ENCODE assay signal across 9 cellular contexts in the genomic region with DNA sequence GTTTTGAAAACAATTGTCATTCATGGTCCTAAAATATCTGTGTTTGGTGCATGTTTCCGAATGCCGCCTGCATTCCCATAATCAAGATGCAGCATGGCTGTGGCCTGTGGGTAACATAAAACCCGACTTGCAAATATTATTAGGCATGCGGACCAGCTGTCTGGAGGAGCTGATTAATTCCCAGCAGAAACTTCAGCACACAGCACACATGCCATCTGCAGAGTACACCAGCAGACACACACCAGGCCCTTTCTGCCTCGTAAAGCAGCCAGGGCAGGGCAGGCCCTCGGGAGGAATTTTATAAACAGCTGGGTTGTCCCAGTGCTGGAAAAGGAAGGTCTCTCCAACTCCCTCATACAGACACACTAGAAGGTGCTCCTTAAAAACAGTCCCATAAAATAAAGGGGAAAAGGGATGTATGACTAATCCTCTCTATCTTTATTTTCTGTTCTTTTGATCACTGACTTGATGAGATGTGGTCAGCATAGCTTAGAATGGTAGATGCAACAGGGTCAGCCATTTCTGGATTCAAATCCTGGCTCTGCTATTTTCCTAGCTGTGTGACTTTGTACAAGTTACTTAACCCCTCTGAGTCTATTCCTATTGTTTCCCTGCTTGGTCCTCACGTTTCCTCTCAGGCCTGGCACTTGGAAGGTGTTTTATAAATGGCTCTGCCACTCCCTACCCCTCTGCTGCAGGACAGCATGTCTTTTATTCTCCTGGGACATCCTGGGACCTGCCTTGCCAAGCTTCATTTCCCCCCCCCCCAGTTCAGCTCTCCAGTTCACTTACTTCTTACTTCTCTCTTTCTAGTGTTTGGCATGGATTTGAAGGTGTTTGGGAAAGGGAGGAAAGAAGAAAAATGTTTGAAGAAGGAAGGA.
A peak's percentile ranks its signal among the peaks of the same experiment; 100 is the strongest.
DNase-seq lines count a peak whose midpoint lies in the region; ATAC-seq, FAIRE-seq and TF ChIP-seq lines count a peak whose summit lies in the region.
"Had no signal": no experiment of that assay in that cellular context is flagged by ENCODE, and none has a peak within 500 bp of the region (broad histone marks: within the 10 kb centered on the region; RNA-seq: fewer than 3 reads in every experiment).

No MANE protein-coding gene starts in this region.

- FAIRE-seq in small intestine (lab: Jason Lieb, UNC) = no peak

- TF ChIP-seq POLR2A in esophagus squamous epithelium (IDR thresholded peaks at IDR 0.05) = no peak

- no peak for TF ChIP-seq CTCF in VCaP (conservative IDR thresholded peaks at IDR 0.05)
- TF ChIP-seq CTCF in glutamatergic neuron (IDR thresholded peaks at IDR 0.05; ENCODE audit: partially characterized antibody, unreplicated experiment) = no peak
- TF ChIP-seq CTCF in esophagus squamous epithelium (IDR thresholded peaks at IDR 0.05) = no peak

- H3K4me3 Mint-ChIP-seq in activated CD4-positive, alpha-beta T cell treated with anti-CD3 and anti-CD28 coated beads for 36 hours = no peak overlapping the region
- peak overlapping the region; percentile 5 for H3K4me3 Mint-ChIP-seq in glutamatergic neuron (ENCODE audit: unreplicated experiment)

- H3K9me3 ChIP-seq in small intestine (ENCODE audit: control insufficient read depth, low read depth) = no peaks in the 10 kb centered on the region
- no peaks in the 10 kb centered on the region for H3K9me3 ChIP-seq in esophagus squamous epithelium
- H3K9me3 ChIP-seq: neutrophil had no signal

- H3K4me3 ChIP-seq in small intestine (ENCODE audit: low read depth in 1 of 2, low read length in 2 of 2) = no peak overlapping the region
- no peak overlapping the region for H3K4me3 ChIP-seq in esophagus squamous epithelium

- CTCF ChIA-PET in activated CD4-positive, alpha-beta T cell treated with anti-CD3 and anti-CD28 coated beads for 36 hours (lab: Charles Lee) = no interaction called here

- H3K9me3 Mint-ChIP-seq in activated CD4-positive, alpha-beta T cell treated with anti-CD3 and anti-CD28 coated beads for 36 hours (ENCODE audit: low read depth) = no peaks in the 10 kb centered on the region
- peaks cover 28% of the 10 kb centered on the region for H3K9me3 Mint-ChIP-seq in glutamatergic neuron (ENCODE audit: unreplicated experiment)

- 40 to 57% (median 57%) methylated on average over 7 of the region's 7 CpGs for WGBS in small intestine, 3 donors
- WGBS in esophagus squamous epithelium, 2 donors = 70 to 77% methylated on average over 7 of the region's 7 CpGs

- no peaks in the 10 kb centered on the region for H3K27me3 Mint-ChIP-seq in activated CD4-positive, alpha-beta T cell treated with anti-CD3 and anti-CD28 coated beads for 36 hours
- H3K27me3 Mint-ChIP-seq in glutamatergic neuron (ENCODE audit: unreplicated experiment) = peaks cover 10% of the 10 kb centered on the region

- no peak for DNase-seq in activated CD4-positive, alpha-beta T cell treated with anti-CD3 and anti-CD28 coated beads for 36 hours
- no peak for DNase-seq in activated CD4-positive, alpha-beta T cell treated with anti-CD3 and anti-CD28 coated beads for 48 hours
- DNase-seq in glutamatergic neuron (peak; percentile 37), small intestine (no peak), NCI-H187 treated with DMSO at 0.1 percent for 48 hours (lab: John Stamatoyannopoulos, UW) (no peak), esophagus squamous epithelium (lab: John Stamatoyannopoulos, UW) (no peak)

- no peak for ATAC-seq in activated CD4-positive, alpha-beta T cell treated with anti-CD3 and anti-CD28 coated beads for 36 hours
- ATAC-seq in HG03469 (IDR thresholded peaks at IDR 0.05; ENCODE audit: unreplicated experiment) = no peak

- intact Hi-C loops in activated CD4-positive, alpha-beta T cell treated with anti-CD3 and anti-CD28 coated beads for 36 hours (cut with DNase I, micrococcal nuclease) = no loop called here
- intact Hi-C loops in esophagus squamous epithelium (cut with DNase I) = no loop called here

- peaks cover 84% of the 10 kb centered on the region for H3K36me3 Mint-ChIP-seq in activated CD4-positive, alpha-beta T cell treated with anti-CD3 and anti-CD28 coated beads for 36 hours (ENCODE audit: low read depth)
- H3K36me3 Mint-ChIP-seq in glutamatergic neuron (ENCODE audit: unreplicated experiment) = peaks cover 7% of the 10 kb centered on the region

- H3K4me1 Mint-ChIP-seq in activated CD4-positive, alpha-beta T cell treated with anti-CD3 and anti-CD28 coated beads for 36 hours = peaks cover 45% of the 10 kb centered on the region
- peaks cover 33% of the 10 kb centered on the region for H3K4me1 Mint-ChIP-seq in glutamatergic neuron (ENCODE audit: low read depth, unreplicated experiment)

- H3K4me1 ChIP-seq in small intestine (ENCODE audit: control insufficient read depth in 2 of 2, insufficient read depth in 1 of 2, low read depth in 1 of 2, low read length in 1 of 2) (peaks cover 4 to 14% of the 10 kb centered on the region in 2 donors), esophagus squamous epithelium (peaks cover 0 to 43% (median 9%) of the 10 kb centered on the region in 3 donors)

- H3K36me3 ChIP-seq in small intestine (ENCODE audit: control insufficient read depth in 2 of 2, insufficient read depth in 2 of 2, low read length in 2 of 2) = peaks cover 0 to 8% of the 10 kb centered on the region in 2 donors
- H3K36me3 ChIP-seq in esophagus squamous epithelium = peaks cover 0 to 42% (median 3%) of the 10 kb centered on the region in 3 donors
- H3K36me3 ChIP-seq: neutrophil had no signal

- H3K27ac Mint-ChIP-seq in activated CD4-positive, alpha-beta T cell treated with anti-CD3 and anti-CD28 coated beads for 36 hours = peak overlapping the region; percentile 4
- peak overlapping the region; percentile 49 for H3K27ac Mint-ChIP-seq in glutamatergic neuron (ENCODE audit: unreplicated experiment)

- POLR2A ChIA-PET in activated CD4-positive, alpha-beta T cell treated with anti-CD3 and anti-CD28 coated beads for 36 hours (lab: Charles Lee) = no interaction called here

- H3K27ac ChIP-seq in VCaP (peak overlapping the region; percentile 92), small intestine (ENCODE audit: low read depth in 1 of 2, low read length in 1 of 2) (peak overlapping the region; percentile 23 to 43), esophagus squamous epithelium (peak overlapping the region in 2 of 4 donors; percentile 2 to 36)
- H3K27ac ChIP-seq: neutrophil had no signal

- H3K27me3 ChIP-seq in small intestine (ENCODE audit: control insufficient read depth in 2 of 2, insufficient read depth in 2 of 2, low read length in 2 of 2) (no peaks in the 10 kb centered on the region), esophagus squamous epithelium (no peaks in the 10 kb centered on the region)
- H3K27me3 ChIP-seq: neutrophil had no signal
